In the genomic region with DNA sequence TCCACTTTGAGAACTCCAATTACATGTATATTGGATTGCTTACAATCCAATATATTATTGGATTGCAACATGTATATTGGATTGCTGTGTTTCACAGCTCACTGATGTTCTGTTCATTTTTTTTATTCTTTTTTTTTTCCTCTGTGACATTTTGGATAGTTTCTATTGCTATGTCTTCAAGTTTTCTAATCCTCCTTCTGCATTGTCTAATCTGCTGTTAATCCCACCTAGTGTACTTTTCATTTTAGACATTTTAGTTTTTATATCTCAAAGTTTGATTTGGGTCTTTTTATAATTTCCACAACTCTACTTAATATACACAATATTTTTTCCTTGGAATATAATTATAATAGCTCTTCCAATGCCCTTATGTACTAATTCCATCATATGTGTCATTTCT, we compare ENCODE assay signal across 30 cellular contexts.
"Had no signal": no experiment of that assay in that cellular context is flagged by ENCODE, and none has a peak within 500 bp of the region (broad histone marks: within the 10 kb centered on the region; RNA-seq: fewer than 3 reads in every experiment).

No MANE protein-coding gene starts in this region.

- ATAC-seq: activated CD8-positive, alpha-beta memory T cell treated with anti-CD3 and anti-CD28 coated beads, Interleukin-2, amount 10 ng/mL, durations not matched to agents 7 days and 5 days; activated CD8-positive, alpha-beta T cell treated with anti-CD3 and anti-CD28 coated beads for 36 hours; body of pancreas had no signal

- H3K4me1 ChIP-seq: adrenal gland, body of pancreas, breast epithelium had no signal

- H3K4me3 ChIP-seq: adrenal gland, body of pancreas, breast epithelium had no signal

- H3K36me3 ChIP-seq: adrenal gland, brain microvascular endothelial cell, breast epithelium had no signal

- FAIRE-seq: astrocyte, TTC549 had no signal

- H3K9me3 ChIP-seq: adrenal gland, body of pancreas had no signal

- H3K27me3 ChIP-seq: adrenal gland, body of pancreas, brain microvascular endothelial cell, breast epithelium had no signal

- H3K27ac ChIP-seq: adrenal gland, body of pancreas, brain microvascular endothelial cell, breast epithelium, VCaP had no signal

- DNase-seq: activated B cell treated with CpG ODN at 0.5 μM for 24 hours; activated CD4-positive, alpha-beta memory T cell treated with anti-CD3 and anti-CD28 coated beads for 36 hours; activated CD4-positive, alpha-beta T cell treated with anti-CD3 and anti-CD28 coated beads for 4 hours; activated CD4-positive, alpha-beta T cell treated with anti-CD3 and anti-CD28 coated beads, Interleukin-2, amount 10 ng/mL, durations not matched to agents 24 days and 14 days; activated CD4-positive, alpha-beta T cell treated with anti-CD3 and anti-CD28 coated beads, Interleukin-2, amount 50 U/mL, for 1 hour; activated CD4-positive, alpha-beta T cell treated with anti-CD3 and anti-CD28 coated beads, Interleukin-2, amount 50 U/mL, for 4 hours; activated CD4-positive, CD25-positive, alpha-beta regulatory T cell treated with anti-CD3 and anti-CD28 coated beads, Interleukin-2, amount 50 U/mL, for 72 hours; activated CD8-positive, alpha-beta memory T cell treated with anti-CD3 and anti-CD28 coated beads, Interleukin-2, amount 10 ng/mL, durations not matched to agents 7 days and 5 days; activated CD8-positive, alpha-beta memory T cell treated with anti-CD3 and anti-CD28 coated beads, Interleukin-2, amount 50 U/mL, for 48 hours; activated CD8-positive, alpha-beta T cell treated with anti-CD3 and anti-CD28 coated beads for 36 hours; activated effector memory CD4-positive, alpha-beta T cell treated with Interleukin-2 at 50 U/mL for 16 hours; activated gamma-delta T cell; activated naive CD4-positive, alpha-beta T cell treated with anti-CD3 and anti-CD28 coated beads, Interleukin-2, amount 10 ng/mL, durations not matched to agents 7 days and 5 days; activated naive CD4-positive, alpha-beta T cell treated with Interleukin-2 at 50 U/mL for 16 hours; activated naive CD8-positive, alpha-beta T cell treated with anti-CD3 and anti-CD28 coated beads for 36 hours; activated T-cell treated with anti-CD3 and anti-CD28 coated beads, Interleukin-2, amount 50 U/mL, for 24 hours; activated T-cell treated with anti-CD3 and anti-CD28 coated beads, Interleukin-2, amount 50 U/mL, for 48 hours; adrenal gland; amniotic stem cell; aorta; body of pancreas; brain microvascular endothelial cell; central memory CD4-positive, alpha-beta T cell; T-helper 1 cell; T-helper 2 cell; T-helper 9 cell had no signal
